ENCODE assay signal across 17 cellular contexts in genomic region chr2:176415156-176415870, GRCh38.
DNase-seq lines count a peak whose midpoint lies in the region; FAIRE-seq and TF ChIP-seq lines count a peak whose summit lies in the region.
"Had no signal": no experiment of that assay in that cellular context is flagged by ENCODE, and none has a peak within 500 bp of the region (broad histone marks: within the 10 kb centered on the region; RNA-seq: fewer than 3 reads in every experiment).

No MANE protein-coding gene starts in this region.

- H3K14ac ChIP-seq in neuronal stem cell (ENCODE audit: low read length) = no peak overlapping the region

- no peak overlapping the region for H3K4me2 ChIP-seq in hepatocyte
- no peak overlapping the region for H3K4me2 ChIP-seq in neuronal stem cell (ENCODE audit: insufficient read depth, low read length, poor library complexity, severe bottlenecking)

- DNase-seq in H4 (ENCODE audit: low spot score) = peak; percentile 0
- DNase-seq in NCI-H524 (lab: John Stamatoyannopoulos, UW) = peak; percentile 71 to 90
- DNase-seq in hepatocyte (ENCODE audit: low spot score) = peak; percentile 1
- no peak for DNase-seq in neuronal stem cell (ENCODE audit: low spot score)
- no peak for DNase-seq in NCI-H146 treated with DMSO at 0.1 percent for 48 hours (lab: John Stamatoyannopoulos, UW; ENCODE audit: unreplicated experiment)
- no peak for DNase-seq in small intestine
- no peak for DNase-seq in DMS53 (lab: John Stamatoyannopoulos, UW)
- DNase-seq: NCI-H1092 treated with DMSO at 0.1 percent for 48 hours, NCI-H1436 treated with DMSO at 0.1 percent for 48 hours, NCI-H2029, NCI-H2171 treated with DMSO at 0.1 percent for 48 hours, NCI-H526 treated with DMSO at 0.1 percent for 48 hours, Right ventricle myocardium superior had no signal

- no peak overlapping the region for H2BK12ac ChIP-seq in neuronal stem cell (ENCODE audit: low read length)

- H4K91ac ChIP-seq in neuronal stem cell (ENCODE audit: low read depth, low read length, poor library complexity) = no peak overlapping the region

- no peak overlapping the region for H3K9ac ChIP-seq in neuronal stem cell (ENCODE audit: low read depth, low read length, poor library complexity)

- H3K4me3 ChIP-seq in hepatocyte = no peak overlapping the region
- H3K4me3 ChIP-seq in neuronal stem cell (ENCODE audit: low read length in 2 of 2) = no peak overlapping the region
- no peak overlapping the region for H3K4me3 ChIP-seq in small intestine (ENCODE audit: low read depth in 1 of 2, low read length in 2 of 2)

- no peak for FAIRE-seq in small intestine (lab: Jason Lieb, UNC)
- FAIRE-seq: A204.1, D721Med, GM19239, H1 had no signal

- H3K36me3 ChIP-seq in hepatocyte (replicated peaks; ENCODE audit: insufficient read depth, low read depth) (no peaks in the 10 kb centered on the region), neuronal stem cell (replicated peaks in 1 of 2; ENCODE audit: control insufficient read depth in 2 of 2, insufficient read depth in 2 of 2, low read length in 2 of 2) (no peaks in the 10 kb centered on the region), small intestine (ENCODE audit: control insufficient read depth in 2 of 2, insufficient read depth in 2 of 2, low read length in 2 of 2) (no peaks in the 10 kb centered on the region)

- WGBS in hepatocyte (ENCODE audit: low lambda C conversion rate, missing lambda C conversion rate) = 86% methylated on average over 8 of the region's 8 CpGs
- WGBS in neuronal stem cell (ENCODE audit: extremely low coverage in 2 of 2, insufficient read length in 2 of 2, insufficient replicate concordance in 1 of 2), 2 donors = no CpG with 5 or more reads among the region's 8 CpGs
- WGBS in small intestine, 3 donors = 70 to 74% (median 71%) methylated on average over 8 of the region's 8 CpGs

- H3K27ac ChIP-seq in hepatocyte (no peak overlapping the region), neuronal stem cell (replicated peaks; ENCODE audit: low read length) (no peak overlapping the region), small intestine (ENCODE audit: low read depth in 1 of 2, low read length in 1 of 2) (no peak overlapping the region)

- no peaks in the 10 kb centered on the region for H3K9me2 ChIP-seq in hepatocyte (replicated peaks; ENCODE audit: insufficient read depth)

- no peak overlapping the region for H2BK5ac ChIP-seq in neuronal stem cell (ENCODE audit: low read length)

- no peak overlapping the region for H4K8ac ChIP-seq in neuronal stem cell (ENCODE audit: low read depth, low read length)

- H4K20me1 ChIP-seq in hepatocyte (ENCODE audit: insufficient read depth, poor library complexity, severe bottlenecking) = no peaks in the 10 kb centered on the region

- H2BK120ac ChIP-seq in neuronal stem cell (ENCODE audit: low read depth, low read length) = no peak overlapping the region

- TF ChIP-seq CTCF in hepatocyte (IDR thresholded peaks at IDR 0.05; ENCODE audit: poor library complexity) = no peak

- no peak overlapping the region for H3K23ac ChIP-seq in neuronal stem cell (ENCODE audit: low read depth, low read length, poor library complexity)

- no peak overlapping the region for H2AK5ac ChIP-seq in neuronal stem cell (ENCODE audit: low read depth, low read length)

- H2AFZ ChIP-seq in hepatocyte = no peak overlapping the region
- H2AFZ ChIP-seq in neuronal stem cell (ENCODE audit: low read length) = peak overlapping the region; percentile 64

- no peaks in the 10 kb centered on the region for H3K4me1 ChIP-seq in hepatocyte (ENCODE audit: insufficient read depth)
- H3K4me1 ChIP-seq in neuronal stem cell (ENCODE audit: control insufficient read depth in 2 of 2, insufficient read depth in 1 of 2, low read depth in 1 of 2, low read length in 2 of 2) = peaks cover 0 to 6% of the 10 kb centered on the region in 2 donors
- no peaks in the 10 kb centered on the region for H3K4me1 ChIP-seq in small intestine (ENCODE audit: control insufficient read depth in 2 of 2, insufficient read depth in 1 of 2, low read depth in 1 of 2, low read length in 1 of 2)

- no peaks in the 10 kb centered on the region for H3K79me1 ChIP-seq in neuronal stem cell (ENCODE audit: low read depth, low read length)

- no peaks in the 10 kb centered on the region for H3K9me3 ChIP-seq in hepatocyte (ENCODE audit: low read depth)
- no peaks in the 10 kb centered on the region for H3K9me3 ChIP-seq in neuronal stem cell (replicated peaks in 1 of 2; ENCODE audit: control insufficient read depth in 2 of 2, insufficient read depth in 1 of 2, low read depth in 1 of 2, low read length in 2 of 2)
- H3K9me3 ChIP-seq in small intestine (ENCODE audit: control insufficient read depth, low read depth) = no peaks in the 10 kb centered on the region

- no peak overlapping the region for H3K4ac ChIP-seq in neuronal stem cell (ENCODE audit: low read length)

- H2BK15ac ChIP-seq in neuronal stem cell (ENCODE audit: low read length) = no peak overlapping the region

- H3K79me2 ChIP-seq in hepatocyte = no peaks in the 10 kb centered on the region

- H3K27me3 ChIP-seq in hepatocyte (no peaks in the 10 kb centered on the region), neuronal stem cell (ENCODE audit: control insufficient read depth in 3 of 3, insufficient read depth in 3 of 3, low read depth in 1 of 3, low read length in 3 of 3) (no peaks in the 10 kb centered on the region), small intestine (ENCODE audit: control insufficient read depth in 2 of 2, insufficient read depth in 2 of 2, low read length in 2 of 2) (no peaks in the 10 kb centered on the region)

- no peak overlapping the region for H3K18ac ChIP-seq in neuronal stem cell (ENCODE audit: low read length)

Comparison
In these comparisons a context has a peak if more than half of its experiments do, and no peak if none do; other contexts are left out.
1. DNase-seq: peak in H4 (single experiment), NCI-H524 (2 of 2) and hepatocyte (single experiment); none in neuronal stem cell (single experiment), NCI-H146 treated with DMSO at 0.1 percent for 48 hours (single experiment), small intestine (single experiment) and DMS53 (single experiment).